In genomic region chr2:27307545-27308358, GRCh38 we compare ENCODE assay signal across 12 cellular contexts. TPM values are rescaled to one million over a fixed set of nuclear protein-coding genes. Genes with fewer than 3 reads are reported as not detected.
DNase-seq lines count a peak whose midpoint lies in the region; ATAC-seq, FAIRE-seq and TF ChIP-seq lines count a peak whose summit lies in the region.
"Had no signal": no experiment of that assay in that cellular context is flagged by ENCODE, and none has a peak within 500 bp of the region (broad histone marks: within the 10 kb centered on the region; RNA-seq: fewer than 3 reads in every experiment).

No MANE protein-coding gene starts in this region.

- H3K27ac ChIP-seq in left ventricle myocardium inferior (replicated peaks) = peak overlapping the region; percentile 28
- H3K27ac ChIP-seq in small intestine (ENCODE audit: low read depth in 1 of 2, low read length in 1 of 2) = no peak overlapping the region
- H3K27ac ChIP-seq in effector memory CD4-positive, alpha-beta T cell (ENCODE audit: insufficient read depth, low read length, poor library complexity, severe bottlenecking) = no peak overlapping the region

- WGBS in small intestine, 3 donors = 14 to 18% (median 17%) methylated on average over 56 to 75 of the region's 75 CpGs

- peaks cover 44% of the 10 kb centered on the region for H3K27me3 ChIP-seq in left ventricle myocardium inferior (ENCODE audit: low read depth)
- peaks cover 6 to 14% of the 10 kb centered on the region in 2 donors for H3K27me3 ChIP-seq in small intestine (ENCODE audit: control insufficient read depth in 2 of 2, insufficient read depth in 2 of 2, low read length in 2 of 2)
- peaks cover 14% of the 10 kb centered on the region for H3K27me3 ChIP-seq in effector memory CD4-positive, alpha-beta T cell (replicated peaks; ENCODE audit: control insufficient read depth, insufficient read depth, low read length, poor library complexity, severe bottlenecking)

- peaks cover 27% of the 10 kb centered on the region for H3K27me3 Mint-ChIP-seq in activated T-cell treated with anti-CD3 and anti-CD28 coated beads, Interleukin-2, amount 50 U/mL, for 4 hours (ENCODE audit: low read depth)

- H3K9me3 ChIP-seq in left ventricle myocardium inferior (replicated peaks) = no peaks in the 10 kb centered on the region
- H3K9me3 ChIP-seq in small intestine (ENCODE audit: control insufficient read depth, low read depth) = no peaks in the 10 kb centered on the region
- H3K9me3 ChIP-seq in effector memory CD4-positive, alpha-beta T cell (ENCODE audit: control insufficient read depth, low read length) = no peaks in the 10 kb centered on the region

- no peak for DNase-seq in activated T-cell treated with anti-CD3 and anti-CD28 coated beads, Interleukin-2, amount 50 U/mL, for 4 hours
- DNase-seq in activated T-cell treated with anti-CD3 and anti-CD28 coated beads for 4 hours (no peak), left ventricle myocardium inferior (no peak), small intestine (no peak)
- no peak for DNase-seq in effector memory CD4-positive, alpha-beta T cell
- DNase-seq: NCI-H1092 treated with DMSO at 0.1 percent for 48 hours, occipital lobe had no signal

- no peaks in the 10 kb centered on the region for H3K9me3 Mint-ChIP-seq in activated T-cell treated with anti-CD3 and anti-CD28 coated beads, Interleukin-2, amount 50 U/mL, for 4 hours

- H3K36me3 ChIP-seq in left ventricle myocardium inferior (peaks cover 62% of the 10 kb centered on the region), small intestine (ENCODE audit: control insufficient read depth in 2 of 2, insufficient read depth in 2 of 2, low read length in 2 of 2) (peaks cover 0 to 2% of the 10 kb centered on the region in 2 donors)
- peaks cover 4% of the 10 kb centered on the region for H3K36me3 ChIP-seq in effector memory CD4-positive, alpha-beta T cell (ENCODE audit: control insufficient read depth, insufficient read depth, low read length)

- FAIRE-seq in small intestine (lab: Jason Lieb, UNC) = no peak
- FAIRE-seq: A204.1, G401.6 had no signal

- intact Hi-C loops in left ventricle myocardium inferior (cut with micrococcal nuclease) = no loop called here

- H3K36me3 Mint-ChIP-seq in activated T-cell treated with anti-CD3 and anti-CD28 coated beads, Interleukin-2, amount 50 U/mL, for 4 hours (ENCODE audit: insufficient read depth) = peaks cover 21% of the 10 kb centered on the region

- no peak for ATAC-seq in activated T-cell treated with anti-CD3 and anti-CD28 coated beads, Interleukin-2, amount 50 U/mL, for 4 hours
- ATAC-seq in HG03039 (IDR thresholded peaks at IDR 0.05; ENCODE audit: unreplicated experiment) = no peak
- ATAC-seq: HCT116 had no signal

- TF ChIP-seq CTCF in left ventricle myocardium inferior (IDR thresholded peaks at IDR 0.05; ENCODE audit: borderline replicate concordance) = no peak

- H3K4me1 ChIP-seq in left ventricle myocardium inferior (peaks cover 37% of the 10 kb centered on the region), small intestine (ENCODE audit: control insufficient read depth in 2 of 2, insufficient read depth in 1 of 2, low read depth in 1 of 2, low read length in 1 of 2) (peaks cover 0 to 2% of the 10 kb centered on the region in 2 donors)
- peaks cover 11% of the 10 kb centered on the region for H3K4me1 ChIP-seq in effector memory CD4-positive, alpha-beta T cell (ENCODE audit: control insufficient read depth, insufficient read depth, low read length, poor library complexity, severe bottlenecking)

- peaks cover 12% of the 10 kb centered on the region for H3K4me1 Mint-ChIP-seq in activated T-cell treated with anti-CD3 and anti-CD28 coated beads, Interleukin-2, amount 50 U/mL, for 4 hours (ENCODE audit: low read depth)

- no peak overlapping the region for H3K4me3 ChIP-seq in left ventricle myocardium inferior
- H3K4me3 ChIP-seq in small intestine (ENCODE audit: low read depth in 1 of 2, low read length in 2 of 2) = peak overlapping the region; percentile 2 to 8
- H3K4me3 ChIP-seq in effector memory CD4-positive, alpha-beta T cell (ENCODE audit: insufficient read depth, low read depth, low read length, poor library complexity, severe bottlenecking) = no peak overlapping the region

- H3K4me3 Mint-ChIP-seq in activated T-cell treated with anti-CD3 and anti-CD28 coated beads, Interleukin-2, amount 50 U/mL, for 4 hours = peak overlapping the region; percentile 61

RNA-seq across cellular contexts. Expression of gene UCN, which starts 0.5 kb away (rescaled TPM):
- total RNA-seq in activated T-cell treated with anti-CD3 and anti-CD28 coated beads, Interleukin-2, amount 50 U/mL, for 4 hours = 1 to 10 TPM in 1 of 3 donors, under 1 TPM in 2; 0.71 to 1.1 (median 0.78) TPM
- total RNA-seq in left ventricle myocardium inferior = 1.5 TPM
- 1 to 10 TPM in 2 of 3 donors, under 1 TPM in 1; 0.76 to 8.9 (median 1.8) TPM for polyA plus RNA-seq in small intestine

RNA-seq across cellular contexts. Expression of gene MPV17, which starts 15.1 kb away (rescaled TPM):
- total RNA-seq in activated T-cell treated with anti-CD3 and anti-CD28 coated beads, Interleukin-2, amount 50 U/mL, for 4 hours = 10 to 100 TPM; 84.6 to 89.4 (median 87.5) TPM
- 59.2 TPM for total RNA-seq in left ventricle myocardium inferior
- polyA plus RNA-seq in small intestine = 10 to 100 TPM; 27.3 to 60.4 (median 50.8) TPM

RNA-seq across cellular contexts. Expression of gene TRIM54, which starts 25.5 kb away (rescaled TPM):
- under 1 TPM; 0.21 to 0.40 (median 0.22) TPM for total RNA-seq in activated T-cell treated with anti-CD3 and anti-CD28 coated beads, Interleukin-2, amount 50 U/mL, for 4 hours
- 285 TPM for total RNA-seq in left ventricle myocardium inferior
- polyA plus RNA-seq in small intestine = 1 to 10 TPM; 1.3 to 5.4 (median 2.4) TPM
- total RNA-seq: occipital lobe had no signal

RNA-seq across cellular contexts. Expression of gene DNAJC5G, which starts 32.5 kb away (rescaled TPM):
- total RNA-seq in activated T-cell treated with anti-CD3 and anti-CD28 coated beads, Interleukin-2, amount 50 U/mL, for 4 hours = not detected
- total RNA-seq in left ventricle myocardium inferior = 1.2 TPM
- not detected for polyA plus RNA-seq in small intestine
- total RNA-seq: occipital lobe had no signal
- polyA plus RNA-seq: urinary bladder had no signal

RNA-seq across cellular contexts. Expression of gene SLC30A3, which starts 44.9 kb away (rescaled TPM):
- total RNA-seq in activated T-cell treated with anti-CD3 and anti-CD28 coated beads, Interleukin-2, amount 50 U/mL, for 4 hours = under 1 TPM; 0.15 to 0.43 (median 0.18) TPM
- 5.9 TPM for total RNA-seq in left ventricle myocardium inferior
- polyA plus RNA-seq in small intestine = under 1 TPM in 1 of 3 donors, not detected in 2; 0.04 TPM

Comparison
In these comparisons a context has a peak if more than half of its experiments do, and no peak if none do; other contexts are left out.
1. H3K4me3 ChIP-seq: peak in small intestine (2 of 2); none in left ventricle myocardium inferior (single experiment) and effector memory CD4-positive, alpha-beta T cell (single experiment).
2. RNA of gene TRIM54, which starts 25.5 kb away (total RNA-seq): 285 TPM in left ventricle myocardium inferior (single experiment); 0.21 to 0.40 TPM in activated T-cell treated with anti-CD3 and anti-CD28 coated beads, Interleukin-2, amount 50 U/mL, for 4 hours; every median in the first group is over 100 times any median in the second.